In genomic region chr6:26569433-26569764, GRCh38 we compare ENCODE assay signal across 8 cellular contexts. TPM values are rescaled to one million over a fixed set of nuclear protein-coding genes. Genes with fewer than 3 reads are reported as not detected.
DNase-seq lines count a peak whose midpoint lies in the region; ATAC-seq and TF ChIP-seq lines count a peak whose summit lies in the region.

No MANE protein-coding gene starts in this region.

- H3K27ac Mint-ChIP-seq in activated T-helper 2 cell treated with anti-CD3 and anti-CD28 coated beads, Interferon-gamma antibody, Interleukin-2, Interleukin-4, amounts not matched to agents 10 μg/mL and 5 μg/mL and 100 μg/mL, durations not matched to agents 14 hours and 24 hours and 36 hours: no peak overlapping the region

- TF ChIP-seq CTCF in A673 (conservative IDR thresholded peaks at IDR 0.05; ENCODE audit: low read depth, low read length): no peak
- TF ChIP-seq CTCF in mucosa of descending colon (IDR thresholded peaks at IDR 0.05): no peak

- H3K36me3 ChIP-seq in A673 (ENCODE audit: insufficient read depth, low read length, poor library complexity, severe bottlenecking): no peaks in the 10 kb centered on the region
- H3K36me3 ChIP-seq in iPS-20b (ENCODE audit: insufficient read depth, low read depth, low read length): no peaks in the 10 kb centered on the region
- H3K36me3 ChIP-seq in mucosa of descending colon (ENCODE audit: low read depth): no peaks in the 10 kb centered on the region

- ATAC-seq in GM19452 (IDR thresholded peaks at IDR 0.05; ENCODE audit: unreplicated experiment) (peak; percentile 10), HG03342 (IDR thresholded peaks at IDR 0.05; ENCODE audit: unreplicated experiment) (no peak), mucosa of descending colon (no peak), HG03045 (IDR thresholded peaks at IDR 0.05; ENCODE audit: unreplicated experiment) (no peak)

- no peak for DNase-seq in A673 (ENCODE audit: low spot score)
- no peak for DNase-seq in activated T-helper 2 cell treated with anti-CD3 and anti-CD28 coated beads, Interferon-gamma antibody, Interleukin-2, Interleukin-4, amounts not matched to agents 10 μg/mL and 5 μg/mL and 100 μg/mL, durations not matched to agents 14 hours and 24 hours and 36 hours (ENCODE audit: low spot score)
- DNase-seq in mucosa of descending colon: no peak
- no peak for DNase-seq in SW480 (ENCODE audit: low spot score)

- no peak overlapping the region; the same call in 1 of the 2 replicates for H3K9ac ChIP-seq in iPS-20b (ENCODE audit: low read depth, low read length)

- H3K9me3 ChIP-seq in A673 (ENCODE audit: low read depth, low read length, poor library complexity, severe bottlenecking) (no peaks in the 10 kb centered on the region), iPS-20b (ENCODE audit: insufficient read depth, low read depth, low read length) (no peaks in the 10 kb centered on the region), mucosa of descending colon (no peaks in the 10 kb centered on the region)

- H3K4me3 Mint-ChIP-seq in activated T-helper 2 cell treated with anti-CD3 and anti-CD28 coated beads, Interferon-gamma antibody, Interleukin-2, Interleukin-4, amounts not matched to agents 10 μg/mL and 5 μg/mL and 100 μg/mL, durations not matched to agents 14 hours and 24 hours and 36 hours (ENCODE audit: low read depth): peak overlapping the region; percentile 93

- CTCF ChIA-PET in A673 (lab: Charles Lee): interaction anchor here (0.6 to 1.5 kb wide), 4 partner anchors 13 to 202 kb away, joined by 4 to 7 read pairs (median 5); no protein-coding TSS in a partner anchor

- peaks cover 3% of the 10 kb centered on the region for H3K4me1 ChIP-seq in A673 (ENCODE audit: insufficient read depth, low read length, poor library complexity, severe bottlenecking)
- H3K4me1 ChIP-seq in iPS-20b (ENCODE audit: insufficient read depth, low read length): no peaks in the 10 kb centered on the region
- no peaks in the 10 kb centered on the region for H3K4me1 ChIP-seq in mucosa of descending colon (ENCODE audit: low read depth)

- H3K27me3 ChIP-seq in A673 (replicated peaks; ENCODE audit: insufficient read depth, low read depth, low read length, poor library complexity): no peaks in the 10 kb centered on the region
- no peaks in the 10 kb centered on the region for H3K27me3 ChIP-seq in iPS-20b (ENCODE audit: insufficient read depth, low read length)

- intact Hi-C loops in A673 (cut with micrococcal nuclease; ENCODE audit: unreplicated experiment): loop anchor here (1.0 to 2.0 kb wide), 3 partner anchors 15 to 228 kb away; no protein-coding TSS in a partner anchor
- intact Hi-C loops in activated T-helper 2 cell treated with anti-CD3 and anti-CD28 coated beads, Interferon-gamma antibody, Interleukin-2, Interleukin-4, amounts not matched to agents 10 μg/mL and 5 μg/mL and 100 μg/mL, durations not matched to agents 14 hours and 24 hours and 36 hours (cut with micrococcal nuclease): loop anchor here (1.0 to 5.0 kb wide), 3 partner anchors 47 to 241 kb away; no protein-coding TSS in a partner anchor
- intact Hi-C loops in mucosa of descending colon (cut with DNase I, micrococcal nuclease): no loop called here

- H3K27me3 Mint-ChIP-seq in activated T-helper 2 cell treated with anti-CD3 and anti-CD28 coated beads, Interferon-gamma antibody, Interleukin-2, Interleukin-4, amounts not matched to agents 10 μg/mL and 5 μg/mL and 100 μg/mL, durations not matched to agents 14 hours and 24 hours and 36 hours (ENCODE audit: low read depth): no peaks in the 10 kb centered on the region

- H3K4me1 Mint-ChIP-seq in activated T-helper 2 cell treated with anti-CD3 and anti-CD28 coated beads, Interferon-gamma antibody, Interleukin-2, Interleukin-4, amounts not matched to agents 10 μg/mL and 5 μg/mL and 100 μg/mL, durations not matched to agents 14 hours and 24 hours and 36 hours (ENCODE audit: low read depth): peaks cover 29% of the 10 kb centered on the region

- H3K27ac ChIP-seq in A673 (ENCODE audit: low read depth, low read length, poor library complexity, severe bottlenecking): peak overlapping the region; percentile 55
- H3K27ac ChIP-seq in iPS-20b (ENCODE audit: low read length): no peak overlapping the region

- no peaks in the 10 kb centered on the region for H3K9me3 Mint-ChIP-seq in activated T-helper 2 cell treated with anti-CD3 and anti-CD28 coated beads, Interferon-gamma antibody, Interleukin-2, Interleukin-4, amounts not matched to agents 10 μg/mL and 5 μg/mL and 100 μg/mL, durations not matched to agents 14 hours and 24 hours and 36 hours

- no peaks in the 10 kb centered on the region for H3K36me3 Mint-ChIP-seq in activated T-helper 2 cell treated with anti-CD3 and anti-CD28 coated beads, Interferon-gamma antibody, Interleukin-2, Interleukin-4, amounts not matched to agents 10 μg/mL and 5 μg/mL and 100 μg/mL, durations not matched to agents 14 hours and 24 hours and 36 hours (ENCODE audit: low read depth)

- POLR2A ChIA-PET in A673 (lab: Charles Lee; ENCODE audit: low non-redundant PET): interaction anchor here (0.6 kb wide), 1 partner anchor 25 kb away, joined by 3 read pairs; no protein-coding TSS in a partner anchor

- H3K4me3 ChIP-seq in A673 (ENCODE audit: low read depth, low read length, poor library complexity, severe bottlenecking) (peak overlapping the region; percentile 66), iPS-20b (ENCODE audit: low read length) (peak overlapping the region; percentile 78), mucosa of descending colon (no peak overlapping the region)

- BruUV-seq in A673 (replicated peaks; lab: Mats Ljungman, UMichigan): no TSS peak

RNA-seq across cellular contexts. Expression of gene ABT1, which starts 27.4 kb away (rescaled TPM):
- total RNA-seq in A673 (2021) (17.4 and 18.1 TPM in 2 replicates), mucosa of descending colon (10 to 100 TPM; 13.1 to 17.3 (median 13.6) TPM)
- total RNA-seq in activated T-helper 2 cell treated with anti-CD3 and anti-CD28 coated beads, Interferon-gamma antibody, Interleukin-2, Interleukin-4, amounts not matched to agents 10 μg/mL and 5 μg/mL and 100 μg/mL, durations not matched to agents 14 hours and 24 hours and 36 hours: 28.2 and 29.9 TPM in 2 replicates

RNA-seq across cellular contexts. Expression of gene HMGN4, which starts 31.2 kb away (rescaled TPM):
- total RNA-seq in A673 (2021): 55.9 and 58.6 TPM in 2 replicates
- total RNA-seq in activated T-helper 2 cell treated with anti-CD3 and anti-CD28 coated beads, Interferon-gamma antibody, Interleukin-2, Interleukin-4, amounts not matched to agents 10 μg/mL and 5 μg/mL and 100 μg/mL, durations not matched to agents 14 hours and 24 hours and 36 hours: 92.2 and 99.4 TPM in 2 replicates
- 10 to 100 TPM; 58.6 to 76.0 (median 68.2) TPM for total RNA-seq in mucosa of descending colon

Comparison
In these comparisons a context has a peak if more than half of its experiments do, and no peak if none do; other contexts are left out.
1. intact Hi-C loops: an anchor here in A673 (1.0 to 2.0 kb wide) and activated T-helper 2 cell treated with anti-CD3 and anti-CD28 coated beads, Interferon-gamma antibody, Interleukin-2, Interleukin-4, amounts not matched to agents 10 μg/mL and 5 μg/mL and 100 μg/mL, durations not matched to agents 14 hours and 24 hours and 36 hours (1.0 to 5.0 kb wide); none called in mucosa of descending colon.